9 cellular contexts compared by ENCODE assay signal in the genomic region with DNA sequence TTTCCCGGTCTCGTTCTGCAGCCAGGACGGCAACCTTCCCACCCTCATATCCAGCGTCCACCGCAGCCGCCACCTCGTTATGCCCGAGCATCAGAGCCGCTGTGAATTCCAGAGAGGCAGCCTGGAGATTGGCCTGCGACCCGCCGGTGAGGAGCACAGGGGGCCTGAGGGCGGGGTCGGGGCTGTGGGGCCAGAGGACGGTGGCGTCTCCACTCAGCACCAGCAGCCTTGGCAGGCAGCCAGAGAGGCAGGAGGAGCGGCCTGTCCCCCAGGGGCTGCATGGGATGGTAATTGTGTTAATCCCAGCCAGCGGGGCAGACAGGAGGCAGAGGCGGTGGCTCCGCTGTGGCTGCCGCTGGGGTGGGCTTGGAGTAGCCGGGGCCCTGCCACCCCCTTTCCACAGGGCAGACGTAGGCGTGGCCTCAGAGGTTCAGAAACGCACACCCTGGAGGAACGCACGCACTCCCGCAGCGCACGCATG. TPM values are rescaled to one million over a fixed set of nuclear protein-coding genes. Genes with fewer than 3 reads are reported as not detected.
DNase-seq lines count a peak whose midpoint lies in the region.
"Had no signal": no experiment of that assay in that cellular context is flagged by ENCODE, and none has a peak within 500 bp of the region (broad histone marks: within the 10 kb centered on the region; RNA-seq: fewer than 3 reads in every experiment).

No MANE protein-coding gene starts in this region.

- no peaks in the 10 kb centered on the region for H3K36me3 ChIP-seq in HUES6 (ENCODE audit: control insufficient read depth, insufficient read depth, low read length)
- H3K36me3 ChIP-seq in mesendoderm (ENCODE audit: control insufficient read depth, insufficient read depth, low read length), result no peaks in the 10 kb centered on the region
- H3K36me3 ChIP-seq: stomach had no signal

- H3K27ac ChIP-seq in HUES6 (ENCODE audit: low read depth, low read length) (no peak overlapping the region), mesendoderm (ENCODE audit: low read depth, low read length) (no peak overlapping the region)
- H3K27ac ChIP-seq: stomach had no signal

- H3K4ac ChIP-seq in mesendoderm (ENCODE audit: low read depth, low read length), result peak overlapping the region; percentile 25

- H2BK5ac ChIP-seq in mesendoderm (ENCODE audit: low read length), result peak overlapping the region; percentile 97

- H2BK120ac ChIP-seq in mesendoderm (ENCODE audit: low read depth, low read length), result no peak overlapping the region

- H3K56ac ChIP-seq in mesendoderm (ENCODE audit: low read length), result peak overlapping the region; percentile 92

- H3K4me2 ChIP-seq in mesendoderm (ENCODE audit: low read length), result peak overlapping the region; percentile 50

- no peak overlapping the region for H2BK15ac ChIP-seq in mesendoderm (replicated peaks; ENCODE audit: low read depth)

- peak overlapping the region; percentile 99 for H3K23ac ChIP-seq in mesendoderm (ENCODE audit: low read length)

- DNase-seq in NCI-H524 (lab: John Stamatoyannopoulos, UW) (peak; percentile 91 to 94), mesendoderm (peak; percentile 89), NCI-H2107 treated with DMSO at 0.1 percent for 48 hours (lab: John Stamatoyannopoulos, UW; ENCODE audit: unreplicated experiment) (no peak)
- no peak for DNase-seq in stimulated activated CD4-positive, alpha-beta T cell treated with anti-CD3 and anti-CD28 coated beads, Interleukin-2, amount 100 ng/mL, for 24 hours
- no peak for DNase-seq in activated CD4-positive, alpha-beta T cell treated with anti-CD3 and anti-CD28 coated beads for 48 hours
- DNase-seq: activated CD8-positive, alpha-beta memory T cell treated with anti-CD3 and anti-CD28 coated beads for 24 hours; GF-D8; stomach had no signal

- H3K27me3 ChIP-seq in HUES6 (ENCODE audit: control insufficient read depth, insufficient read depth, low read length) (peaks cover 92% of the 10 kb centered on the region), mesendoderm (ENCODE audit: insufficient read depth, low read length, poor library complexity) (no peaks in the 10 kb centered on the region)

- H4K5ac ChIP-seq in mesendoderm (ENCODE audit: low read length), result no peak overlapping the region

- peak overlapping the region; percentile 1 for H3K18ac ChIP-seq in mesendoderm (ENCODE audit: low read length)

- H3K9ac ChIP-seq in HUES6 (ENCODE audit: low read length) (no peak overlapping the region), mesendoderm (ENCODE audit: low read length) (peak overlapping the region; percentile 72)

- H3K9me3 ChIP-seq in HUES6 (ENCODE audit: control insufficient read depth, insufficient read depth, low read depth, low read length), result no peaks in the 10 kb centered on the region
- H3K9me3 ChIP-seq: stomach had no signal

- H3K4me3 ChIP-seq in HUES6 (ENCODE audit: low read depth, low read length), result peak overlapping the region; percentile 52
- no peak overlapping the region for H3K4me3 ChIP-seq in mesendoderm (ENCODE audit: low read length)
- H3K4me3 ChIP-seq: stomach had no signal

- H3K4me1 ChIP-seq in HUES6 (ENCODE audit: control insufficient read depth, insufficient read depth, low read length) (peaks cover 34% of the 10 kb centered on the region), mesendoderm (ENCODE audit: control insufficient read depth, low read depth, low read length) (peaks cover 20% of the 10 kb centered on the region)

- H3K79me2 ChIP-seq in mesendoderm (ENCODE audit: control insufficient read depth, insufficient read depth, low read length), result no peaks in the 10 kb centered on the region

- H4K8ac ChIP-seq in mesendoderm (ENCODE audit: low read depth, low read length), result no peak overlapping the region

- no peaks in the 10 kb centered on the region for H3K79me1 ChIP-seq in mesendoderm (ENCODE audit: low read length)

- WGBS in mesendoderm (ENCODE audit: extremely low coverage, insufficient coverage, low lambda C conversion rate), result no CpG with 5 or more reads among the region's 30 CpGs

- peak overlapping the region; percentile 100 for H2AK5ac ChIP-seq in mesendoderm (ENCODE audit: low read length)

RNA-seq across cellular contexts. Expression of gene SAMD11, which starts 12.1 kb away (rescaled TPM):
- 2.7 TPM for polyA plus RNA-seq in mesendoderm (2013, experiment 1 of 2)
- polyA plus RNA-seq in mesendoderm (2013, experiment 2 of 2), result 2.2 TPM

RNA-seq across cellular contexts. Expression of gene NOC2L, which starts 23.3 kb away (rescaled TPM):
- polyA plus RNA-seq in mesendoderm (2013, experiment 1 of 2), result 80.8 TPM
- polyA plus RNA-seq in mesendoderm (2013, experiment 2 of 2), result 79.8 TPM

RNA-seq across cellular contexts. Expression of gene KLHL17, which starts 24.6 kb away (rescaled TPM):
- polyA plus RNA-seq in mesendoderm (2013, experiment 1 of 2), result 10.4 TPM
- 10.3 TPM for polyA plus RNA-seq in mesendoderm (2013, experiment 2 of 2)

RNA-seq across cellular contexts. Expression of gene PLEKHN1, which starts 30.5 kb away (rescaled TPM):
- polyA plus RNA-seq in mesendoderm (2013, experiment 1 of 2), result 0.20 TPM
- 0.28 TPM for polyA plus RNA-seq in mesendoderm (2013, experiment 2 of 2)

RNA-seq across cellular contexts. Expression of gene PERM1, which starts 46.1 kb away (rescaled TPM):
- not detected for polyA plus RNA-seq in mesendoderm (2013, experiment 1 of 2)
- not detected for polyA plus RNA-seq in mesendoderm (2013, experiment 2 of 2)

Comparison
In these comparisons a context has a peak if more than half of its experiments do, and no peak if none do; other contexts are left out.
1. DNase-seq: peak in NCI-H524 (2 of 2) and mesendoderm (single experiment); none in stimulated activated CD4-positive, alpha-beta T cell treated with anti-CD3 and anti-CD28 coated beads, Interleukin-2, amount 100 ng/mL, for 24 hours (0 of 2), NCI-H2107 treated with DMSO at 0.1 percent for 48 hours (single experiment) and activated CD4-positive, alpha-beta T cell treated with anti-CD3 and anti-CD28 coated beads for 48 hours (single experiment).